ENCODE assay signal across 10 cellular contexts in genomic region chr6:111301914-111302313, GRCh38.
DNase-seq lines count a peak whose midpoint lies in the region; ATAC-seq and TF ChIP-seq lines count a peak whose summit lies in the region.
"Had no signal": no experiment of that assay in that cellular context is flagged by ENCODE, and none has a peak within 500 bp of the region (broad histone marks: within the 10 kb centered on the region; RNA-seq: fewer than 3 reads in every experiment).

No MANE protein-coding gene starts in this region.

- H3K9me2 ChIP-seq in OCI-LY1 (ENCODE audit: low read depth, low read length), result no peaks in the 10 kb centered on the region

- 39 to 80% (median 51%) methylated on average over 2 of the region's 2 CpGs for WGBS in spleen, 5 donors

- peaks cover 15% of the 10 kb centered on the region for H3K4me1 ChIP-seq in OCI-LY1 (ENCODE audit: insufficient read depth, low read length, severe bottlenecking)
- H3K4me1 ChIP-seq in spleen, result no peaks in the 10 kb centered on the region

- H3K9ac ChIP-seq in OCI-LY1 (ENCODE audit: low read length), result no peak overlapping the region

- H3K27ac Mint-ChIP-seq in stimulated activated effector memory CD8-positive, alpha-beta T cell treated with anti-CD3 and anti-CD28 coated beads, Interleukin-12 subunit alpha, Interleukin-12 subunit beta, amount 100 ng/mL, for 72 hours, result no peak overlapping the region
- H3K27ac Mint-ChIP-seq: activated CD4-positive, alpha-beta memory T cell treated with anti-CD3 and anti-CD28 coated beads for 36 hours had no signal

- H3K27me3 ChIP-seq in OCI-LY1 (ENCODE audit: insufficient read depth, low read length) (no peaks in the 10 kb centered on the region), spleen (replicated peaks in 1 of 7) (no peaks in the 10 kb centered on the region)

- no peaks in the 10 kb centered on the region for H3F3A ChIP-seq in OCI-LY1 (ENCODE audit: insufficient read depth, low read length)

- no peaks in the 10 kb centered on the region for H3K79me2 ChIP-seq in OCI-LY1 (ENCODE audit: insufficient read depth, low read length)

- no peak for TF ChIP-seq POLR2A in spleen (IDR thresholded peaks at IDR 0.05)

- intact Hi-C loops in Right ventricle myocardium inferior (cut with DNase I), result no loop called here
- intact Hi-C loops in cardiac septum (cut with DNase I), result no loop called here
- intact Hi-C loops in spleen (cut with DNase I; ENCODE audit: low total_unique reads), result no loop called here

- H3K9me3 ChIP-seq in OCI-LY1 (ENCODE audit: low read length) (no peaks in the 10 kb centered on the region), spleen (peaks cover 0 to 22% (median 17%) of the 10 kb centered on the region in 8 donors)

- peaks cover 58% of the 10 kb centered on the region for H3K36me3 Mint-ChIP-seq in stimulated activated effector memory CD8-positive, alpha-beta T cell treated with anti-CD3 and anti-CD28 coated beads, Interleukin-12 subunit alpha, Interleukin-12 subunit beta, amount 100 ng/mL, for 72 hours

- ATAC-seq in Right ventricle myocardium inferior, result peak; percentile 42
- peak; percentile 66 for ATAC-seq in HG02798 (IDR thresholded peaks at IDR 0.05; ENCODE audit: poor library complexity, unreplicated experiment)
- ATAC-seq in stimulated activated effector memory CD8-positive, alpha-beta T cell treated with anti-CD3 and anti-CD28 coated beads, Interleukin-12 subunit alpha, Interleukin-12 subunit beta, amount 100 ng/mL, for 72 hours, result peak; percentile 40
- ATAC-seq in GM19324 (IDR thresholded peaks at IDR 0.05; ENCODE audit: low FRiP score, unreplicated experiment), result no peak

- TF ChIP-seq CTCF in OCI-LY1 (IDR thresholded peaks at IDR 0.05; ENCODE audit: low read length) (no peak), spleen (IDR thresholded peaks at IDR 0.05 in 8 of 11, conservative IDR thresholded peaks at IDR 0.05 in 3 of 11) (no peak)

- H3K9me3 Mint-ChIP-seq in stimulated activated effector memory CD8-positive, alpha-beta T cell treated with anti-CD3 and anti-CD28 coated beads, Interleukin-12 subunit alpha, Interleukin-12 subunit beta, amount 100 ng/mL, for 72 hours, result peaks cover 3% of the 10 kb centered on the region

- H3K4me2 ChIP-seq in OCI-LY1 (ENCODE audit: low read length), result peak overlapping the region; percentile 13; the same call in 1 of the 2 replicates

- DNase-seq in Right ventricle myocardium inferior (ENCODE audit: missing footprints), result no peak
- no peak for DNase-seq in cardiac septum (ENCODE audit: low spot score)
- DNase-seq in stimulated activated effector memory CD8-positive, alpha-beta T cell treated with anti-CD3 and anti-CD28 coated beads, Interleukin-12 subunit alpha, Interleukin-12 subunit beta, amount 100 ng/mL, for 72 hours (ENCODE audit: low spot score in 2 of 2), result no peak
- DNase-seq in activated effector memory CD4-positive, alpha-beta T cell treated with anti-CD3 and anti-CD28 coated beads, Interleukin-2, amount 50 U/mL, for 16 hours, result no peak
- no peak for DNase-seq in spleen
- DNase-seq: activated CD4-positive, alpha-beta memory T cell treated with anti-CD3 and anti-CD28 coated beads for 36 hours; GDM1 had no signal

- H3K4me3 Mint-ChIP-seq in stimulated activated effector memory CD8-positive, alpha-beta T cell treated with anti-CD3 and anti-CD28 coated beads, Interleukin-12 subunit alpha, Interleukin-12 subunit beta, amount 100 ng/mL, for 72 hours, result no peak overlapping the region
- H3K4me3 Mint-ChIP-seq: activated CD4-positive, alpha-beta memory T cell treated with anti-CD3 and anti-CD28 coated beads for 36 hours had no signal

- H3K27ac ChIP-seq in OCI-LY1 (ENCODE audit: low read depth, low read length, poor library complexity, severe bottlenecking) (peak overlapping the region; percentile 45), spleen (no peak overlapping the region)

- no peak overlapping the region for H2AFZ ChIP-seq in OCI-LY1 (ENCODE audit: low read length)

- no peaks in the 10 kb centered on the region for H3K4me1 Mint-ChIP-seq in stimulated activated effector memory CD8-positive, alpha-beta T cell treated with anti-CD3 and anti-CD28 coated beads, Interleukin-12 subunit alpha, Interleukin-12 subunit beta, amount 100 ng/mL, for 72 hours

- no peak overlapping the region for H3K4me3 ChIP-seq in OCI-LY1 (ENCODE audit: low read depth, low read length, poor library complexity, severe bottlenecking)
- H3K4me3 ChIP-seq in spleen, result no peak overlapping the region

- H4K20me1 ChIP-seq in OCI-LY1 (ENCODE audit: insufficient read depth, low read length), result no peaks in the 10 kb centered on the region

- peaks cover 34% of the 10 kb centered on the region for H3K36me3 ChIP-seq in OCI-LY1 (ENCODE audit: insufficient read depth, low read length)
- peaks cover 0 to 71% (median 24%) of the 10 kb centered on the region in 6 donors for H3K36me3 ChIP-seq in spleen
